Comparison of ENCODE assay signal across 8 cellular contexts in the genomic region with DNA sequence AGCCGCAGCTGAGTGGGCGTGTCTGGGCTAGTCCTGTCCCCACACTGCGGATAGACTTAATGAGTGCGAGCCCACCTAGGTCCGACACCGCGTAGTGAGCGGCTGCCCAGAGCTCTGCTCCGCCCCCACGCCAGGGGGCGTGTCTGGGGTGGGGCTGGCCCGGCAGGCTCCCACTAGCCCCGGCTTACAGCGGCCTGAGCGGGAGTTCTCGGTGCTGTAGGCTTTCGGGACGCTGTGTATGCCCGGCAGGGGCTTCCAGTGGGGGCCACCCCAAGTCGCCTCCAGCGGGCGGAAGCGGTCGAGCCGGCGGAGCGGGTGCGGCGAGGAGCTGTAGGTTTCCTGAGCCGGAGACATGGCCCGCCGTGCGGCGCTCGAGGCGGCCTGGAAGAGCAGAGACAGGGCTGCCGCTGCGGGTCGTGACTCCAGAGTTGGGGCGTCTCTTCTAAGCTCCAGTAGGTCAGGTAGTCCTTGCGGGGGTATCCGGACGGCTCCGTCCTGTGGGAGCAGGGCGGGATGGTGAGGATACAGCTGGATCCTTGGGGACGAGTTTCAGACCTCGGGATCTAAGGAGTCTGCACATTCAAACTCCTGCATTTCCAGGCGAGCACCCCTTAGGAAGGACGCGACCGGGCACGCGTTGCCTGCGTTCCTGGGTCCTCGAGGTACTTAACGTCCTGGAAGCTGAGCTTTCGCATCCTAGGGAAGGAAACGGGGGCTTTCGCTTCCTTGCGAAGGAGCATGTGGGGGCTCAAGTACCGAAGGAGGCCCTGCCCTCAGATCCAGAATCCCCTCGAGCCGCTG. TPM values are rescaled to one million over a fixed set of nuclear protein-coding genes. Genes with fewer than 3 reads are reported as not detected.
DNase-seq lines count a peak whose midpoint lies in the region; ATAC-seq and TF ChIP-seq lines count a peak whose summit lies in the region.

No MANE protein-coding gene starts in this region.

- no peak for TF ChIP-seq EP300 in suprapubic skin (IDR thresholded peaks at IDR 0.05)

- H3K36me3 ChIP-seq in esophagus (ENCODE audit: control insufficient read depth in 2 of 2, insufficient read depth in 2 of 2, low read length in 1 of 2) = no peaks in the 10 kb centered on the region
- no peaks in the 10 kb centered on the region for H3K36me3 ChIP-seq in muscle layer of duodenum (ENCODE audit: control insufficient read depth in 1 of 2, insufficient read depth in 2 of 2, low read length in 2 of 2)
- H3K36me3 ChIP-seq in suprapubic skin = no peaks in the 10 kb centered on the region

- H3K4me3 ChIP-seq in esophagus (ENCODE audit: low read depth in 1 of 2, low read length in 2 of 2) = peak overlapping the region; percentile 43 to 50
- peak overlapping the region; percentile 42 to 75 for H3K4me3 ChIP-seq in muscle layer of duodenum (ENCODE audit: low read depth in 1 of 2, low read length in 2 of 2)
- H3K4me3 ChIP-seq in suprapubic skin = peak overlapping the region; percentile 66

- H3K4me1 ChIP-seq in esophagus (ENCODE audit: control insufficient read depth in 2 of 2, insufficient read depth in 2 of 2, low read length in 1 of 2) (peaks cover 0 to 18% of the 10 kb centered on the region in 2 donors), muscle layer of duodenum (ENCODE audit: control insufficient read depth in 1 of 2, insufficient read depth in 2 of 2, low read length in 2 of 2) (peaks cover 0 to 21% of the 10 kb centered on the region in 2 donors), suprapubic skin (peaks cover 29% of the 10 kb centered on the region)

- DNase-seq in NCI-H1436 (lab: John Stamatoyannopoulos, UW) (peak; percentile 46), NCI-H1436 treated with DMSO at 0.1 percent for 48 hours (lab: John Stamatoyannopoulos, UW) (no peak), NCI-H146 treated with DMSO at 0.1 percent for 48 hours (lab: John Stamatoyannopoulos, UW; ENCODE audit: unreplicated experiment) (peak; percentile 43), activated T-cell treated with anti-CD3 and anti-CD28 coated beads for 24 hours (ENCODE audit: low read depth) (peak; percentile 27), suprapubic skin (ENCODE audit: low spot score in 2 of 2) (no peak)

- H3K9me3 ChIP-seq in esophagus (ENCODE audit: control insufficient read depth in 2 of 2, insufficient read depth in 1 of 2, low read depth in 1 of 2, low read length in 1 of 2) (no peaks in the 10 kb centered on the region), muscle layer of duodenum (ENCODE audit: control insufficient read depth in 1 of 2, low read length in 2 of 2) (no peaks in the 10 kb centered on the region), suprapubic skin (no peaks in the 10 kb centered on the region)

- 1% methylated on average over 60 to 63 of the region's 63 CpGs for WGBS in esophagus, 2 donors
- WGBS in suprapubic skin = 0% methylated on average over 7 of the region's 63 CpGs

- TF ChIP-seq POLR2A in suprapubic skin (IDR thresholded peaks at IDR 0.05) = no peak

- H3K27ac ChIP-seq in esophagus (ENCODE audit: low read depth in 2 of 2, low read length in 1 of 2) (no peak overlapping the region), muscle layer of duodenum (ENCODE audit: low read length) (no peak overlapping the region), suprapubic skin (no peak overlapping the region)

- peak in 1 of 2 donors; percentile 36 for TF ChIP-seq CTCF in suprapubic skin (IDR thresholded peaks at IDR 0.05)

- ATAC-seq in GM19395 (IDR thresholded peaks at IDR 0.05; ENCODE audit: unreplicated experiment) = no peak

- no peaks in the 10 kb centered on the region for H3K27me3 ChIP-seq in esophagus (ENCODE audit: control insufficient read depth in 1 of 2, insufficient read depth in 2 of 2, low read length in 2 of 2)
- peaks cover 11% of the 10 kb centered on the region for H3K27me3 ChIP-seq in muscle layer of duodenum (ENCODE audit: low read depth, low read length)
- H3K27me3 ChIP-seq in suprapubic skin = peaks cover 14% of the 10 kb centered on the region

RNA-seq across cellular contexts. Expression of a gene that starts 1.2 kb away (rescaled TPM):
- 1 to 10 TPM; 1.4 to 3.5 TPM for polyA plus RNA-seq in esophagus
- total RNA-seq in suprapubic skin = 10 to 100 TPM in 1 of 4 donors, 1 to 10 TPM in 3; 2.9 to 27.4 (median 4.3) TPM

RNA-seq across cellular contexts. Expression of a gene that starts 7.4 kb away (rescaled TPM):
- polyA plus RNA-seq in esophagus = not detected
- not detected for total RNA-seq in suprapubic skin

RNA-seq across cellular contexts. Expression of a gene that starts 8.3 kb away (rescaled TPM):
- 10 to 100 TPM in 1 of 2 donors, 1 to 10 TPM in 1; 7.7 to 20.0 TPM for polyA plus RNA-seq in esophagus
- 10 to 100 TPM in 2 of 4 donors, 1 to 10 TPM in 2; 7.8 to 22.5 (median 13.1) TPM for total RNA-seq in suprapubic skin

RNA-seq across cellular contexts. Expression of a gene that starts 12.7 kb away (rescaled TPM):
- polyA plus RNA-seq in esophagus = under 1 TPM in 1 of 2 donors, not detected in 1; 0.39 TPM
- total RNA-seq in suprapubic skin = 1 to 10 TPM in 1 of 4 donors, not detected in 3; 2.5 TPM

RNA-seq across cellular contexts. Expression of a gene that starts 16.2 kb away (rescaled TPM):
- under 1 TPM; 0.01 to 0.02 TPM for polyA plus RNA-seq in esophagus
- total RNA-seq in suprapubic skin = not detected

Comparison
In these comparisons a context has a peak if more than half of its experiments do, and no peak if none do; other contexts are left out.
1. DNase-seq: peak in NCI-H1436 (single experiment), NCI-H146 treated with DMSO at 0.1 percent for 48 hours (single experiment) and activated T-cell treated with anti-CD3 and anti-CD28 coated beads for 24 hours (single experiment); none in NCI-H1436 treated with DMSO at 0.1 percent for 48 hours (single experiment) and suprapubic skin (0 of 2).
2. Peak in every context shown above with its lines, with median percentiles within 50 percentile points of each other: H3K4me3 ChIP-seq.